In genomic region chr4:119212251-119212963, GRCh38 we compare ENCODE assay signal across 8 cellular contexts. TPM values are rescaled to one million over a fixed set of nuclear protein-coding genes. Genes with fewer than 3 reads are reported as not detected.
A peak's percentile ranks its signal among the peaks of the same experiment; 100 is the strongest.
DNase-seq lines count a peak whose midpoint lies in the region; ATAC-seq, FAIRE-seq and TF ChIP-seq lines count a peak whose summit lies in the region.

Gene USP53 (plus strand): TSS chr4:119212713. CDS start chr4:119239760, 27,047 bp downstream.

- CTCF ChIA-PET in IMR-90 (lab: Yijun Ruan, JAX): interaction anchor here (0.7 to 1.5 kb wide), 6 partner anchors 22 to 218 kb away, joined by 3 to 5 read pairs (median 3); no protein-coding TSS in a partner anchor

- peak within 1 kb of the TSS; percentile 94 for H3K56ac ChIP-seq in IMR-90 (ENCODE audit: extremely low read depth, insufficient read depth, low read length)

- peak within 1 kb of the TSS; percentile 93 for H3K9ac ChIP-seq in IMR-90 (ENCODE audit: low read depth, low read length)

- peak within 1 kb of the TSS; percentile 78 for H3K23ac ChIP-seq in IMR-90 (ENCODE audit: low read depth, low read length)

- no peak for TF ChIP-seq CTCF in D721Med (IDR thresholded peaks at IDR 0.05; ENCODE audit: insufficient read depth, missing control alignments)
- no peak for TF ChIP-seq CTCF in IMR-90 (conservative IDR thresholded peaks at IDR 0.05; ENCODE audit: low read depth, low read length)

- POLR2A ChIA-PET in IMR-90 (lab: Charles Lee; ENCODE audit: unreplicated experiment): interaction anchor here (1.0 to 2.1 kb wide), 6 partner anchors 9 to 223 kb away, joined by 3 to 8 read pairs (median 4); no protein-coding TSS in a partner anchor

- no peaks in the 10 kb centered on the region for H3K9me3 ChIP-seq in IMR-90 (ENCODE audit: control insufficient read depth, insufficient read depth, low read length)

- peaks cover 4% of the 10 kb centered on the region; the same call in 1 of the 2 replicates for H3K9me1 ChIP-seq in IMR-90 (ENCODE audit: insufficient read depth, low read length)

- H2AK5ac ChIP-seq in IMR-90 (ENCODE audit: low read depth, low read length): peak within 1 kb of the TSS; percentile 25

- H4K8ac ChIP-seq in IMR-90 (ENCODE audit: low read depth in 2 of 2, low read length in 2 of 2): peak within 1 kb of the TSS; percentile 89

- no peaks in the 10 kb centered on the region for H3K27me3 ChIP-seq in IMR-90 (ENCODE audit: control insufficient read depth, insufficient read depth, low read length)

- peak within 1 kb of the TSS; percentile 72 for H2BK120ac ChIP-seq in IMR-90 (ENCODE audit: low read depth, low read length)

- H3K4me1 ChIP-seq in IMR-90 (ENCODE audit: control insufficient read depth, insufficient read depth, low read length): peaks cover 3% of the 10 kb centered on the region; the same call in 1 of the 2 replicates

- peak within 1 kb of the TSS; percentile 82 for H3K4ac ChIP-seq in IMR-90 (ENCODE audit: low read depth, low read length)

- in situ Hi-C loops in IMR-90 (cut with MboI; ENCODE audit: low sequenced_read_pairs): loop anchor here (10.0 kb wide), 3 partner anchors 108 to 228 kb away; no protein-coding TSS in a partner anchor

- H3K14ac ChIP-seq in IMR-90 (replicated peaks; ENCODE audit: low read depth, low read length): peak within 1 kb of the TSS; percentile 89

- peak within 1 kb of the TSS; percentile 37; the same call in 1 of the 3 replicates for H2BK15ac ChIP-seq in IMR-90 (ENCODE audit: low read depth, low read length)

- H3K4me2 ChIP-seq in IMR-90 (ENCODE audit: low read depth, low read length): peak within 1 kb of the TSS; percentile 94

- H2BK20ac ChIP-seq in IMR-90 (ENCODE audit: low read depth, low read length): peak within 1 kb of the TSS; percentile 53

- H2AFZ ChIP-seq in IMR-90 (replicated peaks; ENCODE audit: low read length, poor library complexity): peak within 1 kb of the TSS; percentile 95

- intact Hi-C loops in IMR-90 (cut with micrococcal nuclease): loop anchor here (2.0 kb wide), 2 partner anchors 72 to 110 kb away; no protein-coding TSS in a partner anchor

- dilution Hi-C loops in IMR-90 (cut with HindIII; ENCODE audit: low sequenced_read_pairs, unreplicated experiment): no loop called here

- TF ChIP-seq POLR2A in IMR-90 (IDR thresholded peaks at IDR 0.05; ENCODE audit: low read depth, low read length): peak; percentile 97

- H3K36me3 ChIP-seq in IMR-90 (ENCODE audit: control insufficient read depth, insufficient read depth, low read length): no peaks in the 10 kb centered on the region

- no TSS peak for BruUV-seq in IMR-90 (replicated peaks; lab: Mats Ljungman, UMichigan)

- H3K18ac ChIP-seq in IMR-90 (ENCODE audit: low read depth, low read length): peak within 1 kb of the TSS; percentile 65

- peak; percentile 58 for FAIRE-seq in D721Med (lab: Jason Lieb, UNC)

- peak; percentile 25 for TF ChIP-seq RAD21 in IMR-90 (IDR thresholded peaks at IDR 0.05; ENCODE audit: low read length)

- peak; percentile 86 for DNase-seq in D721Med (ENCODE audit: insufficient read length, low spot score)
- peak; percentile 97 for DNase-seq in IMR-90
- DNase-seq in OCI-M2 (lab: John Stamatoyannopoulos, UW; ENCODE audit: unreplicated experiment): peak; percentile 74
- DNase-seq in activated T-cell treated with anti-CD3 and anti-CD28 coated beads for 48 hours (ENCODE audit: low read depth): peak; percentile 97
- DNase-seq in epidermal melanocyte (ENCODE audit: insufficient read length, low spot score): peak; percentile 79
- DNase-seq in midbrain (lab: John Stamatoyannopoulos, UW): peak; percentile 91
- peak; percentile 94 to 95 for DNase-seq in stimulated activated CD8-positive, alpha-beta memory T cell treated with anti-CD3 and anti-CD28 coated beads, Interleukin-15, amount 100 ng/mL, for 48 hours (ENCODE audit: low read depth in 2 of 2)

- H4K91ac ChIP-seq in IMR-90 (ENCODE audit: insufficient read depth, low read depth, low read length): peak within 1 kb of the TSS; percentile 88

- no peaks in the 10 kb centered on the region for H4K20me1 ChIP-seq in IMR-90 (ENCODE audit: insufficient read depth, low read length)

- peak within 1 kb of the TSS; percentile 80 for H2BK5ac ChIP-seq in IMR-90 (ENCODE audit: low read depth, low read length, poor library complexity, severe bottlenecking)

- peak within 1 kb of the TSS; percentile 90 for H3K27ac ChIP-seq in IMR-90 (ENCODE audit: insufficient read depth, low read length)

- peak within 1 kb of the TSS; percentile 84 for H2AK9ac ChIP-seq in IMR-90 (replicated peaks; ENCODE audit: low read depth, low read length, poor library complexity)

- H3K4me3 ChIP-seq in IMR-90 (ENCODE audit: insufficient read depth, low read depth, low read length): peak within 1 kb of the TSS; percentile 74

- 1% methylated on average over 13 of the region's 55 CpGs; no CpG with 5 or more reads in 1 of the 2 experiments for WGBS in IMR-90 (ENCODE audit: extremely low coverage in 2 of 2, insufficient read length in 1 of 2), 2 experiments

- ATAC-seq in GM21529 (IDR thresholded peaks at IDR 0.05; ENCODE audit: unreplicated experiment): peak; percentile 92
- peak; percentile 93 for ATAC-seq in IMR-90 (ENCODE audit: low read depth)

- peak within 1 kb of the TSS; percentile 81 for H4K5ac ChIP-seq in IMR-90 (ENCODE audit: low read depth, low read length)

- peaks cover 4 to 31% of the 10 kb centered on the region in 2 experiments; a peak in 3 of 4 replicates for H3K79me1 ChIP-seq in IMR-90 (ENCODE audit: low read depth in 1 of 2, low read length in 2 of 2)

TF ChIP-seq in IMR-90, 13 proteins besides CTCF, POLR2A, EP300 and RAD21:
- peak; percentile 57; the same call in 1 of the 2 replicates for TF ChIP-seq MAZ (IDR thresholded peaks at IDR 0.05; ENCODE audit: borderline replicate concordance, low read depth, low read length)
- 0 out of 2 replicates have a peak, but pooled peaks have one; percentile 22 for TF ChIP-seq MXI1 (IDR thresholded peaks at IDR 0.05; ENCODE audit: borderline replicate concordance, low read depth, low read length)
- TF ChIP-seq FOS (IDR thresholded peaks at IDR 0.05; ENCODE audit: low read depth, low read length): no peak
- no peak for TF ChIP-seq MAFK (IDR thresholded peaks at IDR 0.05; ENCODE audit: low read depth, low read length)

RNA-seq across cellular contexts. Expression of gene USP53, which starts in this region (rescaled TPM):
- total RNA-seq in IMR-90 (2012; rRNA removed): 24.0 and 34.7 TPM in 2 replicates
- 7.6 and 11.2 TPM in 2 replicates for polyA plus RNA-seq in IMR-90 (2012; rRNA removed)
- 1.5 and 2.7 TPM in 2 replicates for polyA plus RNA-seq in IMR-90 (2012; cell fraction: cytosol; rRNA removed)
- polyA plus RNA-seq in IMR-90 (2012; cell fraction: nucleus; rRNA removed; ENCODE audit: low replicate concordance): 2.8 and 32.8 TPM in 2 replicates

Comparison
In these comparisons a context has a peak if more than half of its experiments do, and no peak if none do; other contexts are left out.
1. Peak in every context shown above with its lines: DNase-seq, ATAC-seq, H3K4me3 ChIP-seq and H3K27ac ChIP-seq.